8 cellular contexts compared by ENCODE assay signal in the genomic region with DNA sequence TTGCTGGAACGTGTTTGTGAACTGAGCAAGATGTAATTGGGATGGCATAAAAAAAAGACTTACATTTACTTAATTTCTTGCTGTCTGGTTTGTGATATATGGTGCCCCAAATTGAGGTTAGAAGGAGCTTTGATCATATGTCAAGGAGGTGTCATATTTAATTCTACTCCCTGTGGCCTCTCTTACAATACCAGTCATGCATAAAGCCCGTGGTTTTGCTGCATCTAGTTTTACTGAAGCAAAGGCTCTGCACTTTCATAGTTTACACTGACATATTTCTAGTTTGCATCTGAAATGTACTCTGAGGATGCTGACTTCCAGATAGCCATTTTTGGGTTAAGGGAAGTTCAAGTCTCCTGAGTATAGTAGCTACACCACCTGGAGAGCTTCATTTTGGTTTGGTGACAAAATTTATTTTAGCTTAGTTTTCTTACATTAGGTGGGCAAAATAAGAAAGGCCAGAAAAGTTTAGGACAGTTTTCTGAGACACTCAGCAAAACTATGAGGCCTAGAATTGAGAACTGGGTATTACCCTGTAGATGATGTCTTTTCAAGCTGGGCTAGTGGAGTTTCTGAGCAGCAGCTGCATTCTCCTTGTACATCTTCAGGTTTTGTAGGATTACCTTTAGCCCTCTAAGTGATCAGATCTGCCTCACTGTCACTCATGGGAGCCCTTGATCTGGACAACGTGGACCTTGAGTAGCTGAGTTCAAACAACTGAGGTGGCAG.
A peak's percentile ranks its signal among the peaks of the same experiment; 100 is the strongest.
DNase-seq lines count a peak whose midpoint lies in the region; ATAC-seq and TF ChIP-seq lines count a peak whose summit lies in the region.
"Not testable (repeated sequence)": the region's sequence is repeated elsewhere in the genome, so short reads cannot be mapped to it uniquely, and the experiment has no call there.

No MANE protein-coding gene starts in this region.

- not testable (repeated sequence) for H3K9me3 Mint-ChIP-seq in activated naive CD8-positive, alpha-beta T cell treated with anti-CD3 and anti-CD28 coated beads, Interleukin-2, amount 50 U/mL, for 24 hours; stimulated activated naive B cell treated with anti-CD40 and anti-IgM and Interleukin-4, amounts not matched to agents 10 μg/mL and 1 μg/mL and 100 μg/mL, for 72 hours

- not testable (repeated sequence) for H3K4me3 ChIP-seq in DOHH2 (ENCODE audit: low read length)

- ATAC-seq in GM18909 (IDR thresholded peaks at IDR 0.05; ENCODE audit: poor library complexity, unreplicated experiment) (peak; percentile 74), GM21576 (IDR thresholded peaks at IDR 0.05; ENCODE audit: unreplicated experiment) (peak; percentile 69), HG02870 (IDR thresholded peaks at IDR 0.05; ENCODE audit: unreplicated experiment) (peak; percentile 86), HG03565 (IDR thresholded peaks at IDR 0.05; ENCODE audit: unreplicated experiment) (peak; percentile 56), SK-N-SH treated with all-trans-retinoic acid at 6 μM for 48 hours (peak; percentile 51)
- peak; percentile 86 for ATAC-seq in activated naive CD8-positive, alpha-beta T cell treated with anti-CD3 and anti-CD28 coated beads, Interleukin-2, amount 50 U/mL, for 24 hours
- peak; percentile 88 to 94 for ATAC-seq in stimulated activated naive B cell treated with anti-CD40 and anti-IgM and Interleukin-4, amounts not matched to agents 10 μg/mL and 1 μg/mL and 100 μg/mL, for 72 hours (replicated peaks)

- not testable (repeated sequence) for H3K27me3 Mint-ChIP-seq in activated naive CD8-positive, alpha-beta T cell treated with anti-CD3 and anti-CD28 coated beads, Interleukin-2, amount 50 U/mL, for 24 hours; stimulated activated naive B cell treated with anti-CD40 and anti-IgM and Interleukin-4, amounts not matched to agents 10 μg/mL and 1 μg/mL and 100 μg/mL, for 72 hours

- not testable (repeated sequence) for H3K36me3 Mint-ChIP-seq in activated naive CD8-positive, alpha-beta T cell treated with anti-CD3 and anti-CD28 coated beads, Interleukin-2, amount 50 U/mL, for 24 hours (ENCODE audit: low read depth); stimulated activated naive B cell treated with anti-CD40 and anti-IgM and Interleukin-4, amounts not matched to agents 10 μg/mL and 1 μg/mL and 100 μg/mL, for 72 hours

- not testable (repeated sequence) for H3K4me1 Mint-ChIP-seq in activated naive CD8-positive, alpha-beta T cell treated with anti-CD3 and anti-CD28 coated beads, Interleukin-2, amount 50 U/mL, for 24 hours; stimulated activated naive B cell treated with anti-CD40 and anti-IgM and Interleukin-4, amounts not matched to agents 10 μg/mL and 1 μg/mL and 100 μg/mL, for 72 hours

- peak overlapping the region; percentile 53 for H3K4me2 ChIP-seq in DOHH2 (ENCODE audit: low read length)

- H3K36me3 ChIP-seq in DOHH2 (ENCODE audit: control insufficient read depth, low read length) = not testable (repeated sequence)

- not testable (repeated sequence) for H3K27me3 ChIP-seq in DOHH2 (ENCODE audit: control insufficient read depth, low read length)

- not testable (repeated sequence) for H3K9me2 ChIP-seq in DOHH2 (replicated peaks; ENCODE audit: control insufficient read depth, low read length)

- not testable (repeated sequence) for H3K27ac Mint-ChIP-seq in activated naive CD8-positive, alpha-beta T cell treated with anti-CD3 and anti-CD28 coated beads, Interleukin-2, amount 50 U/mL, for 24 hours; stimulated activated naive B cell treated with anti-CD40 and anti-IgM and Interleukin-4, amounts not matched to agents 10 μg/mL and 1 μg/mL and 100 μg/mL, for 72 hours

- H3K9me3 ChIP-seq in DOHH2 (ENCODE audit: control insufficient read depth, insufficient read depth, low read length) = not testable (repeated sequence)

- DNase-seq in activated naive CD8-positive, alpha-beta T cell treated with anti-CD3 and anti-CD28 coated beads, Interleukin-2, amount 50 U/mL, for 24 hours; stimulated activated naive B cell treated with anti-CD40 and anti-IgM and Interleukin-4, amounts not matched to agents 10 μg/mL and 1 μg/mL and 100 μg/mL, for 72 hours: not testable (repeated sequence)

- H3K27ac ChIP-seq in DOHH2 (ENCODE audit: low read depth, low read length) = peak overlapping the region; percentile 61

- not testable (repeated sequence) for H3F3A ChIP-seq in DOHH2 (ENCODE audit: control insufficient read depth, insufficient read depth)

- not testable (repeated sequence) for H3K4me3 Mint-ChIP-seq in activated naive CD8-positive, alpha-beta T cell treated with anti-CD3 and anti-CD28 coated beads, Interleukin-2, amount 50 U/mL, for 24 hours; stimulated activated naive B cell treated with anti-CD40 and anti-IgM and Interleukin-4, amounts not matched to agents 10 μg/mL and 1 μg/mL and 100 μg/mL, for 72 hours

- H3K79me2 ChIP-seq in DOHH2 (ENCODE audit: control insufficient read depth, low read length) = not testable (repeated sequence)

- peaks cover 10% of the 10 kb centered on the region for H3K4me1 ChIP-seq in DOHH2 (ENCODE audit: control insufficient read depth, low read length)

- not testable (repeated sequence) for TF ChIP-seq CTCF in DOHH2 (IDR thresholded peaks at IDR 0.05; ENCODE audit: low read depth, low read length, poor library complexity, severe bottlenecking)

- not testable (repeated sequence) for H4K20me1 ChIP-seq in DOHH2 (ENCODE audit: control insufficient read depth, insufficient read depth, low read depth, low read length)
